Comparison of ENCODE assay signal across 24 cellular contexts in the genomic region with DNA sequence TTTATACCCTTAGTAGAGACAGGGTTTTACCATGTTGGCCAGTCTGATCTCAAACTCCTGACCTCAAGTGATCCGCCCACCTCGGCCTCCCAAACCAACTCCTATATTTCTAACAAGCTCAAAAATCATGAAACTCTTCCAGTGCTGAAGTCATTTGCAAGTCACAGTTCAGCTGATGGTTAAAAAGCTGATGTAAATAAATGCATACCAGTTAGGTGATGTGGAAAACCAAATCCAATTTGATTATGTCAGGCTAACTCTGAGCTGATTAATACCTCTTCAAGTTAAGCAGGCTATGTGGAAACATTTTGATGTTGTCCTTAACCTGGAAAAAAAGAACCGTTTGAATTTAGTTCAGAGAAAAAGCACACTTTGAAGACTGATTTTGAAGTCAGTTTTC. TPM values are rescaled to one million over a fixed set of nuclear protein-coding genes. Genes with fewer than 3 reads are reported as not detected.
"Had no signal": no experiment of that assay in that cellular context is flagged by ENCODE, and none has a peak within 500 bp of the region (broad histone marks: within the 10 kb centered on the region; RNA-seq: fewer than 3 reads in every experiment).

No MANE protein-coding gene starts in this region.

- H3K4me1 ChIP-seq: psoas muscle, testis had no signal

- DNase-seq: activated CD4-positive, alpha-beta T cell treated with anti-CD3 and anti-CD28 coated beads for 4 hours; activated CD8-positive, alpha-beta memory T cell treated with anti-CD3 and anti-CD28 coated beads, Interleukin-2, amount 50 U/mL, for 4 hours; activated CD8-positive, alpha-beta T cell treated with anti-CD3 and anti-CD28 coated beads for 36 hours; activated gamma-delta T cell treated with Interleukin-2 at 50 U/mL for 16 hours; activated naive CD8-positive, alpha-beta T cell treated with anti-CD3 and anti-CD28 coated beads, Interleukin-2, amount 10 ng/mL, durations not matched to agents 7 days and 5 days; activated T-cell treated with anti-CD3 and anti-CD28 coated beads, Interleukin-2, amount 50 U/mL, for 72 hours; caudate nucleus; cortex of kidney; effector memory CD4-positive, alpha-beta T cell; immature natural killer cell; naive thymus-derived CD8-positive, alpha-beta T cell; occipital lobe; psoas muscle; stimulated activated CD4-positive, alpha-beta T cell treated with anti-CD3 and anti-CD28 coated beads, Interleukin-4, amount 100 ng/mL, for 1 hour; stimulated activated CD8-positive, alpha-beta memory T cell treated with anti-CD3 and anti-CD28 coated beads, Interleukin-4, amount 100 ng/mL, for 48 hours; T-helper 1 cell; testis; WERI-Rb-1 had no signal

- H3K4me3 ChIP-seq: ascending aorta, psoas muscle, testis had no signal

- H3K9me3 ChIP-seq: psoas muscle, testis had no signal

- H3K27me3 ChIP-seq: ascending aorta, testis had no signal

- H3K4me3 Mint-ChIP-seq: activated CD8-positive, alpha-beta T cell treated with anti-CD3 and anti-CD28 coated beads for 36 hours; activated naive CD8-positive, alpha-beta T cell treated with anti-CD3 and anti-CD28 coated beads, Interleukin-2, amount 10 ng/mL, durations not matched to agents 7 days and 5 days; activated T-cell treated with anti-CD3 and anti-CD28 coated beads, Interleukin-2, amount 50 U/mL, for 72 hours; immature natural killer cell; naive thymus-derived CD8-positive, alpha-beta T cell; stimulated activated naive CD8-positive, alpha-beta T cell treated with anti-CD3 and anti-CD28 coated beads, Interleukin-15, Interleukin-2, amounts not matched to agents 100 ng/mL and 50 ng/mL, for 24 hours had no signal

- H3K9me3 Mint-ChIP-seq: activated naive CD8-positive, alpha-beta T cell treated with anti-CD3 and anti-CD28 coated beads, Interleukin-2, amount 10 ng/mL, durations not matched to agents 7 days and 5 days; activated T-cell treated with anti-CD3 and anti-CD28 coated beads, Interleukin-2, amount 50 U/mL, for 72 hours; stimulated activated naive CD8-positive, alpha-beta T cell treated with anti-CD3 and anti-CD28 coated beads, Interleukin-15, Interleukin-2, amounts not matched to agents 100 ng/mL and 50 ng/mL, for 24 hours had no signal

- H3K36me3 ChIP-seq: WERI-Rb-1 had no signal

- H3K27ac Mint-ChIP-seq: activated CD8-positive, alpha-beta T cell treated with anti-CD3 and anti-CD28 coated beads for 36 hours; activated naive CD8-positive, alpha-beta T cell treated with anti-CD3 and anti-CD28 coated beads, Interleukin-2, amount 10 ng/mL, durations not matched to agents 7 days and 5 days; activated T-cell treated with anti-CD3 and anti-CD28 coated beads, Interleukin-2, amount 50 U/mL, for 72 hours; immature natural killer cell; naive thymus-derived CD8-positive, alpha-beta T cell; stimulated activated naive CD8-positive, alpha-beta T cell treated with anti-CD3 and anti-CD28 coated beads, Interleukin-15, Interleukin-2, amounts not matched to agents 100 ng/mL and 50 ng/mL, for 24 hours had no signal

- H3K27ac ChIP-seq: epithelial cell of prostate, psoas muscle, testis, WERI-Rb-1 had no signal

- H3K36me3 Mint-ChIP-seq: activated naive CD8-positive, alpha-beta T cell treated with anti-CD3 and anti-CD28 coated beads, Interleukin-2, amount 10 ng/mL, durations not matched to agents 7 days and 5 days; immature natural killer cell had no signal

- H3K4me1 Mint-ChIP-seq: activated naive CD8-positive, alpha-beta T cell treated with anti-CD3 and anti-CD28 coated beads, Interleukin-2, amount 10 ng/mL, durations not matched to agents 7 days and 5 days; immature natural killer cell; naive thymus-derived CD8-positive, alpha-beta T cell had no signal

RNA-seq across cellular contexts. Expression of a gene that starts 51.0 kb away (rescaled TPM):
- total RNA-seq: activated CD8-positive, alpha-beta T cell treated with anti-CD3 and anti-CD28 coated beads for 36 hours; activated naive CD8-positive, alpha-beta T cell treated with anti-CD3 and anti-CD28 coated beads, Interleukin-2, amount 10 ng/mL, durations not matched to agents 7 days and 5 days; activated T-cell treated with anti-CD3 and anti-CD28 coated beads, Interleukin-2, amount 50 U/mL, for 72 hours; ascending aorta; lung microvascular endothelial cell; mononuclear cell; naive thymus-derived CD8-positive, alpha-beta T cell; occipital lobe; psoas muscle; testis; ureter had no signal
